12 cellular contexts compared by ENCODE assay signal in genomic region chr15:63531586-63531985, GRCh38. TPM values are rescaled to one million over a fixed set of nuclear protein-coding genes. Genes with fewer than 3 reads are reported as not detected.
DNase-seq lines count a peak whose midpoint lies in the region; ATAC-seq and TF ChIP-seq lines count a peak whose summit lies in the region.
"Had no signal": no experiment of that assay in that cellular context is flagged by ENCODE, and none has a peak within 500 bp of the region (broad histone marks: within the 10 kb centered on the region; RNA-seq: fewer than 3 reads in every experiment).

No MANE protein-coding gene starts in this region.

- no peaks in the 10 kb centered on the region for H3K27me3 Mint-ChIP-seq in T-helper 17 cell
- H3K27me3 Mint-ChIP-seq in glutamatergic neuron (ENCODE audit: unreplicated experiment): peaks cover 6% of the 10 kb centered on the region

- no peaks in the 10 kb centered on the region for H3K9me3 ChIP-seq in T-helper 17 cell (ENCODE audit: control insufficient read depth, low read length, poor library complexity, severe bottlenecking)
- H3K9me3 ChIP-seq in Peyer's patch: no peaks in the 10 kb centered on the region

- H3K36me3 Mint-ChIP-seq in T-helper 17 cell (ENCODE audit: low read depth) (peaks cover 2% of the 10 kb centered on the region), glutamatergic neuron (ENCODE audit: unreplicated experiment) (no peaks in the 10 kb centered on the region)

- H3K36me3 ChIP-seq in BJ (ENCODE audit: control insufficient read depth, insufficient read depth, low read length) (no peaks in the 10 kb centered on the region), kidney epithelial cell (ENCODE audit: control insufficient read depth, insufficient read depth, low read length) (no peaks in the 10 kb centered on the region), Peyer's patch (no peaks in the 10 kb centered on the region)

- H3K4me3 Mint-ChIP-seq in T-helper 17 cell (no peak overlapping the region), glutamatergic neuron (ENCODE audit: unreplicated experiment) (no peak overlapping the region)
- H3K4me3 Mint-ChIP-seq: activated T-helper 1 cell treated with anti-CD3 and anti-CD28 coated beads, Interleukin-12 subunit alpha, Interleukin-12 subunit beta, Interleukin-2, Interleukin-4 antibody, amounts not matched to agents 30 ng/mL and 10 ng/mL and 1 ng/mL, durations not matched to agents 14 hours and 24 hours and 36 hours had no signal

- ATAC-seq in T-helper 17 cell: peak; percentile 61

- no peaks in the 10 kb centered on the region for H3K4me1 ChIP-seq in Peyer's patch
- H3K4me1 ChIP-seq: parathyroid adenoma had no signal

- POLR2A ChIA-PET in BJ (lab: Charles Lee): no interaction called here

- DNase-seq in BJ (ENCODE audit: low read depth) (no peak), T-helper 17 cell (no peak), kidney epithelial cell (ENCODE audit: low read depth) (no peak), Peyer's patch (no peak), SIG-M5 treated with dmso at 0.1 percent for 504 hours (lab: John Stamatoyannopoulos, UW; ENCODE audit: unreplicated experiment) (no peak), glutamatergic neuron (no peak)
- DNase-seq in stimulated activated CD4-positive, alpha-beta T cell treated with anti-CD3 and anti-CD28 coated beads, Interleukin-12 subunit alpha, Interleukin-12 subunit beta, amount 100 ng/mL, for 4 hours: no peak
- DNase-seq: NCI-H2227 treated with DMSO at 0.1 percent for 48 hours, T-helper 9 cell had no signal

- CTCF ChIA-PET in BJ (lab: Yijun Ruan, JAX): interaction anchor here (0.5 to 2.5 kb wide), 5 partner anchors 10 to 464 kb away, joined by 3 to 7 read pairs (median 3); no protein-coding TSS in a partner anchor

- peak; percentile 14; the same call in 1 of the 2 replicates for TF ChIP-seq CTCF in BJ (IDR thresholded peaks at IDR 0.05; ENCODE audit: insufficient read depth, low read depth, low read length)
- peak; percentile 51 for TF ChIP-seq CTCF in GM12873 (IDR thresholded peaks at IDR 0.05; ENCODE audit: insufficient read depth, low read depth, low read length, missing control alignments)
- peak; percentile 26 for TF ChIP-seq CTCF in kidney epithelial cell (IDR thresholded peaks at IDR 0.05; ENCODE audit: insufficient read depth, low read length, poor library complexity, severe bottlenecking)
- no peak for TF ChIP-seq CTCF in Peyer's patch (IDR thresholded peaks at IDR 0.05)
- no peak for TF ChIP-seq CTCF in glutamatergic neuron (IDR thresholded peaks at IDR 0.05; ENCODE audit: partially characterized antibody, unreplicated experiment)

- H3K27me3 ChIP-seq in BJ (ENCODE audit: control insufficient read depth, insufficient read depth, low read length): no peaks in the 10 kb centered on the region
- H3K27me3 ChIP-seq in kidney epithelial cell (ENCODE audit: control insufficient read depth, insufficient read depth, low read length): no peaks in the 10 kb centered on the region
- no peaks in the 10 kb centered on the region for H3K27me3 ChIP-seq in Peyer's patch

- TF ChIP-seq POLR2A in Peyer's patch (IDR thresholded peaks at IDR 0.05): no peak

- peaks cover under 1% of the 10 kb centered on the region for H3K9me3 Mint-ChIP-seq in glutamatergic neuron (ENCODE audit: unreplicated experiment)
- H3K9me3 Mint-ChIP-seq: activated T-helper 1 cell treated with anti-CD3 and anti-CD28 coated beads, Interleukin-12 subunit alpha, Interleukin-12 subunit beta, Interleukin-2, Interleukin-4 antibody, amounts not matched to agents 30 ng/mL and 10 ng/mL and 1 ng/mL, durations not matched to agents 14 hours and 24 hours and 36 hours had no signal

- H3K4me3 ChIP-seq in BJ (ENCODE audit: low read depth, low read length) (no peak overlapping the region), kidney epithelial cell (ENCODE audit: low read depth, low read length) (no peak overlapping the region), Peyer's patch (no peak overlapping the region)

- H3K27ac ChIP-seq in Peyer's patch: no peak overlapping the region
- H3K27ac ChIP-seq: parathyroid adenoma had no signal

- H3K4me1 Mint-ChIP-seq in T-helper 17 cell (peaks cover 62% of the 10 kb centered on the region), glutamatergic neuron (ENCODE audit: low read depth, unreplicated experiment) (peaks cover 12% of the 10 kb centered on the region)

- H3K27ac Mint-ChIP-seq in T-helper 17 cell (peak overlapping the region; percentile 62), glutamatergic neuron (ENCODE audit: unreplicated experiment) (no peak overlapping the region)
- H3K27ac Mint-ChIP-seq: activated T-helper 1 cell treated with anti-CD3 and anti-CD28 coated beads, Interleukin-12 subunit alpha, Interleukin-12 subunit beta, Interleukin-2, Interleukin-4 antibody, amounts not matched to agents 30 ng/mL and 10 ng/mL and 1 ng/mL, durations not matched to agents 14 hours and 24 hours and 36 hours had no signal

RNA-seq across cellular contexts. Expression of gene USP3, which starts 27.2 kb away (rescaled TPM):
- 13.3 and 17.2 TPM in 2 replicates for polyA plus RNA-seq in BJ (2011; rRNA removed)
- polyA minus RNA-seq in BJ (2011; rRNA and poly(A)+ RNA removed): 21.8 and 22.7 TPM in 2 replicates
- 100 to 1,000 TPM; 219 to 288 TPM for total RNA-seq in T-helper 17 cell
- total RNA-seq in kidney epithelial cell: 38.9 and 46.3 TPM in 2 replicates
- 10 to 100 TPM; 67.8 to 86.1 (median 76.9) TPM for total RNA-seq in Peyer's patch
- 50.9 TPM for total RNA-seq in glutamatergic neuron (ENCODE audit: unreplicated experiment)

Comparison
In these comparisons a context has a peak if more than half of its experiments do, and no peak if none do; other contexts are left out.
1. CTCF ChIP-seq: peak in BJ (single experiment), GM12873 (single experiment) and kidney epithelial cell (single experiment); none in Peyer's patch (0 of 6) and glutamatergic neuron (single experiment).